Comparison of ENCODE assay signal across 23 cellular contexts in the genomic region with DNA sequence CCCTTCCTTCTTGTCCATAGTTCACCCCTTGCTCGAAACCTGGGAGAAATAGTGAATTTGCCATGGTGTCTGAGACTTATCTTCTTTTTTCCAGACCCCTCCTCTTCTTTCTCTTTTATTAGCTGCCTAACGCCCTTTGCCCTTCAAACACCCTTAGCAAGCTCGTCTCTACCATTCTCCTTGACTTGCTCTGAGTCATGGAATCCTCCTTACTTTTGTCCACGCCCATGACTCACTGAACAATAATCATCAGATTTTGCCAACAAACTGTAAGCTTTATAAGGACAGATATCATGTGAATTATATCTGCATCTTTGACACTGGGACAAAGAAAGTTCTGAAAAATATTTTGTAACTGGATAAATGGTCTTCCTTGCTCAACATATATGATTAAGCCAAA.
DNase-seq lines count a peak whose midpoint lies in the region; TF ChIP-seq lines count a peak whose summit lies in the region.
"Had no signal": no experiment of that assay in that cellular context is flagged by ENCODE, and none has a peak within 500 bp of the region (broad histone marks: within the 10 kb centered on the region; RNA-seq: fewer than 3 reads in every experiment).

No MANE protein-coding gene starts in this region.

- no peaks in the 10 kb centered on the region for H3K36me3 Mint-ChIP-seq in MCF 10A (ENCODE audit: insufficient read depth, unreplicated experiment)
- H3K36me3 Mint-ChIP-seq: IgD-negative memory B cell had no signal

- H4K20me1 ChIP-seq in mammary epithelial cell (ENCODE audit: insufficient read depth, low read length): no peaks in the 10 kb centered on the region

- H3K4me1 Mint-ChIP-seq in MCF 10A (ENCODE audit: insufficient read depth, unreplicated experiment): peaks cover 13% of the 10 kb centered on the region
- H3K4me1 Mint-ChIP-seq: IgD-negative memory B cell had no signal

- H3K27ac ChIP-seq in mammary epithelial cell (ENCODE audit: insufficient read depth, low read depth, low read length): no peak overlapping the region
- no peak overlapping the region for H3K27ac ChIP-seq in A673 (ENCODE audit: low read depth, low read length, poor library complexity, severe bottlenecking)
- H3K27ac ChIP-seq: SK-N-MC had no signal

- no peak overlapping the region for H3K4me2 ChIP-seq in mammary epithelial cell (ENCODE audit: insufficient read depth, low read depth, low read length)

- peaks cover 13% of the 10 kb centered on the region for H3K9me3 ChIP-seq in mammary epithelial cell (replicated peaks; ENCODE audit: insufficient read depth, low read length)
- H3K9me3 ChIP-seq in A673 (ENCODE audit: low read depth, low read length, poor library complexity, severe bottlenecking): peaks cover 6% of the 10 kb centered on the region
- H3K9me3 ChIP-seq: HAP-1 had no signal

- WGBS in mammary epithelial cell (ENCODE audit: low coverage, missing lambda C conversion rate): 14% methylated on average over 4 of the region's 4 CpGs

- DNase-seq in MCF 10A (ENCODE audit: unreplicated experiment): peak; percentile 73
- no peak for DNase-seq in mammary epithelial cell
- peak; percentile 2 for DNase-seq in RKO (ENCODE audit: low spot score)
- DNase-seq in epithelial cell of esophagus (ENCODE audit: low read depth): peak; percentile 34
- no peak for DNase-seq in A673 (ENCODE audit: low spot score)
- no peak for DNase-seq in NCI-H2227 (lab: John Stamatoyannopoulos, UW; ENCODE audit: unreplicated experiment)
- DNase-seq in NCI-H1694 (lab: John Stamatoyannopoulos, UW): no peak
- DNase-seq: 8988T, DMS153, GOT3, HFFc6, MV-4-11, NCI-H1105, NCI-H1436 treated with DMSO at 0.1 percent for 48 hours, NCI-H1930, NCI-H2107, NCI-H446, NCI-H524 treated with DMSO at 0.1 percent for 48 hours, NCI-H774, SIG-M5 had no signal

- H2AFZ ChIP-seq in mammary epithelial cell (ENCODE audit: low read depth, low read length): no peak overlapping the region

- H3K4me3 ChIP-seq in mammary epithelial cell (replicated peaks in 1 of 3; ENCODE audit: insufficient read depth in 1 of 3, low read depth in 2 of 3, low read length in 3 of 3): no peak overlapping the region
- H3K4me3 ChIP-seq in epithelial cell of esophagus (ENCODE audit: low read length): no peak overlapping the region
- H3K4me3 ChIP-seq in A673 (ENCODE audit: low read depth, low read length, poor library complexity, severe bottlenecking): no peak overlapping the region
- H3K4me3 ChIP-seq: HAP-1, SK-N-MC had no signal

- CTCF ChIA-PET in MCF 10A (lab: Yijun Ruan, JAX) (no interaction called here), mammary epithelial cell (lab: Charles Lee; ENCODE audit: low non-redundant PET) (no interaction called here), A673 (lab: Charles Lee) (no interaction called here)

- no peaks in the 10 kb centered on the region for H3K4me1 ChIP-seq in mammary epithelial cell (ENCODE audit: insufficient read depth, low read length)
- no peaks in the 10 kb centered on the region for H3K4me1 ChIP-seq in A673 (ENCODE audit: insufficient read depth, low read length, poor library complexity, severe bottlenecking)
- H3K4me1 ChIP-seq: HAP-1 had no signal

- BruUV-seq in MCF 10A (replicated peaks; lab: Mats Ljungman, UMichigan) (no TSS peak), mammary epithelial cell (replicated peaks; lab: Mats Ljungman, UMichigan) (no TSS peak), A673 (replicated peaks; lab: Mats Ljungman, UMichigan) (no TSS peak)

- dilution Hi-C loops in mammary epithelial cell (cut with HindIII; ENCODE audit: low sequenced_read_pairs): no loop called here

- H3K27me3 ChIP-seq in mammary epithelial cell (ENCODE audit: insufficient read depth, low read length) (no peaks in the 10 kb centered on the region), A673 (replicated peaks; ENCODE audit: insufficient read depth, low read depth, low read length, poor library complexity) (no peaks in the 10 kb centered on the region)

- H3K27me3 Mint-ChIP-seq in MCF 10A (ENCODE audit: insufficient read depth, unreplicated experiment): no peaks in the 10 kb centered on the region
- H3K27me3 Mint-ChIP-seq: IgD-negative memory B cell had no signal

- in situ Hi-C loops in mammary epithelial cell (cut with MboI; ENCODE audit: low sequenced_read_pairs in 2 of 2): no loop called here

- no peak overlapping the region for H3K4me3 Mint-ChIP-seq in MCF 10A (ENCODE audit: unreplicated experiment)
- H3K4me3 Mint-ChIP-seq: HFFc6, IgD-negative memory B cell had no signal

- POLR2A ChIA-PET in MCF 10A (lab: Yijun Ruan, JAX): no interaction called here
- POLR2A ChIA-PET in A673 (lab: Charles Lee; ENCODE audit: low non-redundant PET): no interaction called here

- no peak overlapping the region for H3K9ac ChIP-seq in mammary epithelial cell (ENCODE audit: insufficient read depth, low read length)

- intact Hi-C loops in MCF 10A (cut with micrococcal nuclease) (no loop called here), mammary epithelial cell (cut with micrococcal nuclease) (no loop called here), A673 (cut with micrococcal nuclease; ENCODE audit: unreplicated experiment) (no loop called here)

- H3K27ac Mint-ChIP-seq in MCF 10A (ENCODE audit: low read depth, unreplicated experiment): peak overlapping the region; percentile 1
- H3K27ac Mint-ChIP-seq: HFFc6, IgD-negative memory B cell had no signal

- no peaks in the 10 kb centered on the region for H3K79me2 ChIP-seq in mammary epithelial cell (ENCODE audit: insufficient read depth, low read length)

- peaks cover 8% of the 10 kb centered on the region for H3K9me3 Mint-ChIP-seq in MCF 10A (ENCODE audit: unreplicated experiment)

- TF ChIP-seq CTCF in MCF 10A (IDR thresholded peaks at IDR 0.05; ENCODE audit: unreplicated experiment) (no peak), mammary epithelial cell (conservative IDR thresholded peaks at IDR 0.05 in 1 of 2, IDR thresholded peaks at IDR 0.05 in 1 of 2; ENCODE audit: extremely low read depth in 1 of 2, insufficient read depth in 1 of 2, low read depth in 1 of 2, low read length in 2 of 2) (no peak), epithelial cell of esophagus (IDR thresholded peaks at IDR 0.05; ENCODE audit: insufficient read depth, low read depth, low read length, missing control alignments) (no peak), A673 (conservative IDR thresholded peaks at IDR 0.05; ENCODE audit: low read depth, low read length) (no peak)

- H3K36me3 ChIP-seq in mammary epithelial cell (ENCODE audit: insufficient read depth, low read length) (no peaks in the 10 kb centered on the region), A673 (ENCODE audit: insufficient read depth, low read length, poor library complexity, severe bottlenecking) (no peaks in the 10 kb centered on the region)
- H3K36me3 ChIP-seq: HAP-1 had no signal

Comparison
In these comparisons a context has a peak if more than half of its experiments do, and no peak if none do; other contexts are left out.
1. DNase-seq: peak in MCF 10A (single experiment), RKO (single experiment) and epithelial cell of esophagus (single experiment); none in mammary epithelial cell (single experiment), A673 (single experiment), NCI-H2227 (single experiment) and NCI-H1694 (single experiment).